ENCODE assay signal across 16 cellular contexts in genomic region chr1:208081972-208082371, GRCh38.
DNase-seq lines count a peak whose midpoint lies in the region; ATAC-seq and TF ChIP-seq lines count a peak whose summit lies in the region.
"Had no signal": no experiment of that assay in that cellular context is flagged by ENCODE, and none has a peak within 500 bp of the region (broad histone marks: within the 10 kb centered on the region; RNA-seq: fewer than 3 reads in every experiment).

No MANE protein-coding gene starts in this region.

- no peak overlapping the region for H4K5ac ChIP-seq in mesendoderm (ENCODE audit: low read length)

- intact Hi-C loops in heart right ventricle (cut with DNase I) (no loop called here), Right ventricle myocardium inferior (cut with DNase I) (no loop called here)

- H3K27me3 ChIP-seq in heart right ventricle (no peaks in the 10 kb centered on the region), mesendoderm (ENCODE audit: insufficient read depth, low read length, poor library complexity) (no peaks in the 10 kb centered on the region), tibial nerve (no peaks in the 10 kb centered on the region)
- H3K27me3 ChIP-seq: body of pancreas had no signal

- H3K79me1 ChIP-seq in mesendoderm (ENCODE audit: low read length), result no peaks in the 10 kb centered on the region

- H3K27ac ChIP-seq in heart right ventricle (peak overlapping the region in 2 of 10 donors; percentile 5 to 41), mesendoderm (ENCODE audit: low read depth, low read length) (no peak overlapping the region), tibial nerve (peak overlapping the region in 3 of 4 donors; percentile 13 to 77 (median 67))
- H3K27ac ChIP-seq: body of pancreas, parathyroid adenoma had no signal

- no peak overlapping the region for H2BK5ac ChIP-seq in mesendoderm (ENCODE audit: low read length)

- H3K4me2 ChIP-seq in mesendoderm (ENCODE audit: low read length), result no peak overlapping the region

- no peak overlapping the region for H3K4me3 Mint-ChIP-seq in glutamatergic neuron (ENCODE audit: unreplicated experiment)

- no peak overlapping the region for H3K23ac ChIP-seq in mesendoderm (ENCODE audit: low read length)

- no peak for TF ChIP-seq POLR2A in tibial nerve (IDR thresholded peaks at IDR 0.05)

- TF ChIP-seq EP300 in tibial nerve (IDR thresholded peaks at IDR 0.05), result peak in 1 of 2 donors; percentile 21

- no peak overlapping the region for H4K8ac ChIP-seq in mesendoderm (ENCODE audit: low read depth, low read length)

- no peak overlapping the region for H2BK15ac ChIP-seq in mesendoderm (replicated peaks; ENCODE audit: low read depth)

- no peak overlapping the region for H2BK120ac ChIP-seq in mesendoderm (ENCODE audit: low read depth, low read length)

- no peak overlapping the region for H3K9ac ChIP-seq in mesendoderm (ENCODE audit: low read length)
- H3K9ac ChIP-seq: parathyroid adenoma had no signal

- H3K27ac Mint-ChIP-seq in glutamatergic neuron (ENCODE audit: unreplicated experiment), result no peak overlapping the region

- WGBS in heart right ventricle, 2 donors, result 68 to 76% methylated on average over 12 of the region's 12 CpGs
- WGBS in mesendoderm (ENCODE audit: extremely low coverage, insufficient coverage, low lambda C conversion rate), result no CpG with 5 or more reads among the region's 12 CpGs
- 19 to 41% methylated on average over 12 of the region's 12 CpGs for WGBS in tibial nerve, 2 donors

- peaks cover 5% of the 10 kb centered on the region for H3K9me3 Mint-ChIP-seq in glutamatergic neuron (ENCODE audit: unreplicated experiment)

- peaks cover 0 to 94% (median 0%) of the 10 kb centered on the region in 9 donors for H3K36me3 ChIP-seq in heart right ventricle
- H3K36me3 ChIP-seq in mesendoderm (ENCODE audit: control insufficient read depth, insufficient read depth, low read length), result peaks cover 2% of the 10 kb centered on the region
- no peaks in the 10 kb centered on the region for H3K36me3 ChIP-seq in tibial nerve

- no peak overlapping the region for H3K4ac ChIP-seq in mesendoderm (ENCODE audit: low read depth, low read length)

- TF ChIP-seq CTCF in heart right ventricle (IDR thresholded peaks at IDR 0.05) (peak in 5 of 9 donors; percentile 14 to 41 (median 26)), tibial nerve (IDR thresholded peaks at IDR 0.05) (peak in 3 of 5 experiments; percentile 31 to 56 (median 31)), glutamatergic neuron (IDR thresholded peaks at IDR 0.05; ENCODE audit: partially characterized antibody, unreplicated experiment) (no peak)

- H3K79me2 ChIP-seq in mesendoderm (ENCODE audit: control insufficient read depth, insufficient read depth, low read length), result no peaks in the 10 kb centered on the region
- H3K79me2 ChIP-seq: parathyroid adenoma had no signal

- peak overlapping the region; percentile 32 for H2AK5ac ChIP-seq in mesendoderm (ENCODE audit: low read length)

- H3K4me3 ChIP-seq in heart right ventricle (no peak overlapping the region), mesendoderm (ENCODE audit: low read length) (no peak overlapping the region), tibial nerve (peak overlapping the region in 1 of 4 donors; percentile 10)
- H3K4me3 ChIP-seq: body of pancreas had no signal

- H3K4me1 Mint-ChIP-seq in glutamatergic neuron (ENCODE audit: low read depth, unreplicated experiment), result peaks cover 43% of the 10 kb centered on the region

- ATAC-seq in heart right ventricle (peak in 1 of 8 donors; percentile 26), Right ventricle myocardium inferior (no peak), HG02884 (IDR thresholded peaks at IDR 0.05; ENCODE audit: unreplicated experiment) (no peak), GM19452 (IDR thresholded peaks at IDR 0.05; ENCODE audit: unreplicated experiment) (no peak)
- ATAC-seq: body of pancreas had no signal

- peaks cover 6% of the 10 kb centered on the region for H3K27me3 Mint-ChIP-seq in glutamatergic neuron (ENCODE audit: unreplicated experiment)

- H3K36me3 Mint-ChIP-seq in glutamatergic neuron (ENCODE audit: unreplicated experiment), result no peaks in the 10 kb centered on the region

- H3K18ac ChIP-seq in mesendoderm (ENCODE audit: low read length), result no peak overlapping the region

- H3K4me1 ChIP-seq in heart right ventricle (peaks cover 0 to 67% (median 23%) of the 10 kb centered on the region in 9 donors), mesendoderm (ENCODE audit: control insufficient read depth, low read depth, low read length) (peaks cover 18% of the 10 kb centered on the region), tibial nerve (peaks cover 0 to 56% (median 10%) of the 10 kb centered on the region in 4 donors)
- H3K4me1 ChIP-seq: parathyroid adenoma had no signal

- no peaks in the 10 kb centered on the region for H3K9me3 ChIP-seq in heart right ventricle
- H3K9me3 ChIP-seq in tibial nerve, result no peaks in the 10 kb centered on the region
- H3K9me3 ChIP-seq: body of pancreas had no signal

- DNase-seq in heart right ventricle, result no peak
- DNase-seq in Right ventricle myocardium inferior (ENCODE audit: missing footprints), result no peak
- DNase-seq in cerebellum (ENCODE audit: low spot score), result peak; percentile 62
- peak; percentile 51 for DNase-seq in mesendoderm
- DNase-seq in tibial nerve (ENCODE audit: low spot score in 2 of 2), result peak in 1 of 2 donors; percentile 63
- no peak for DNase-seq in glutamatergic neuron
- DNase-seq: activated CD4-positive, CD25-positive, alpha-beta regulatory T cell; activated naive CD4-positive, alpha-beta T cell treated with Interleukin-2 at 50 U/mL for 16 hours; body of pancreas; effector memory CD4-positive, alpha-beta T cell; GF-D8; NCI-H2029 treated with DMSO at 0.1 percent for 48 hours; NCI-H774 had no signal

- no peak overlapping the region for H3K56ac ChIP-seq in mesendoderm (ENCODE audit: low read length)

Comparison
In these comparisons a context has a peak if more than half of its experiments do, and no peak if none do; other contexts are left out.
1. DNase-seq: peak in cerebellum (single experiment) and mesendoderm (single experiment); none in heart right ventricle (0 of 2), Right ventricle myocardium inferior (single experiment) and glutamatergic neuron (single experiment).